8 cellular contexts compared by ENCODE assay signal in the genomic region with DNA sequence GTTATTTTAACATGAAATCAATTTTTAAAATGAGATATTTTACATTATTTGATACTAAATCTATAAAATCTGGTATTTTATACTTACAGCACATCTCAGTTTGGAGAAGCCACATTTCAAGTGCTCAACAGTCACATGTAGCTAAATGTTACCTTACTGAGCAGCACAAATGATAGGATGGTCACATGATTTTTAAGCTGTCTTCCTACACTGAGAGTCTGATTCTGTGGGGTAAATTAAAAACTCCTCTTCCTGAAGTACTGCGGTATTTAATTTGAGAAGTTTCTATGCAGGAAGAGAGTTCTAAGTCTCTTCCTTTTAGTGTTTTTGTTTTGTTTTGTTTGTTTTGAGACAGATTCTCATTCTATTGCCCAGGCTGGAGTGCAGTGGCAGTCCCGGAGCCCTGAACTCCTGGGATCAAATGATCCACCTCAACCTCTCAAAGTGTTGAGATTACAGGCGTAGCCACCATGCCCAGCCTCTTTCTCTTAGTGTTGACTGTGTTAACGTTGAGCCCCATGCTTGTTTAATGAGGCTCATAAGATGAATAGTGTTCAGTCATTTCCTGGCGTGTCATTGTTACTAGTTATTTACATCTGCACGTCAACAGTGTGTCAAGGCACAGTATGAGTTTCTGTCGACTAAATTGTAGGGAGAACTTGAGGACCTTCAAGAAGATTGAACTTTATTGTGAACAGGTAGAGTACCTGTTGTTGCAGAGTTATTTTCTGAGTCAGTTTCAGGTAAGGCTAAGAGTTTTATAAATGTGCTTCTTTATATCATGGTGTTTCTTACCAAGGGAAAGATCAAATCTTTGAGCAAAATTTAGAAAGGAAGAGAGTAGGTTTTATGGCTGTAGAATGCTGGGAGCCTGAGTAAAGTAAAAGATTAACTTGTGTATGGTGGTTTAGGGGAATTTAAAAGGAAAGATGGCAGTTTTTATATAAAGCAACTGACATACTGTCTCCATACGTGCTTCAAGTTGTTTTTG. TPM values are rescaled to one million over a fixed set of nuclear protein-coding genes. Genes with fewer than 3 reads are reported as not detected.
A peak's percentile ranks its signal among the peaks of the same experiment; 100 is the strongest.
DNase-seq lines count a peak whose midpoint lies in the region; ATAC-seq and TF ChIP-seq lines count a peak whose summit lies in the region.

No MANE protein-coding gene starts in this region.

- H3K36me3 ChIP-seq in esophagus (ENCODE audit: control insufficient read depth in 2 of 2, insufficient read depth in 2 of 2, low read length in 1 of 2) = no peaks in the 10 kb centered on the region

- H3K9me3 ChIP-seq in esophagus (ENCODE audit: control insufficient read depth in 2 of 2, insufficient read depth in 1 of 2, low read depth in 1 of 2, low read length in 1 of 2) = no peaks in the 10 kb centered on the region

- WGBS in esophagus, 2 donors = 45 to 55% methylated on average over 8 of the region's 8 CpGs

- peaks cover 55% of the 10 kb centered on the region for H3K4me1 Mint-ChIP-seq in stimulated activated naive CD8-positive, alpha-beta T cell treated with anti-CD3 and anti-CD28 coated beads, Interleukin-15, amount 100 ng/mL, for 72 hours

- H3K27me3 Mint-ChIP-seq in stimulated activated naive CD8-positive, alpha-beta T cell treated with anti-CD3 and anti-CD28 coated beads, Interleukin-15, amount 100 ng/mL, for 72 hours = no peaks in the 10 kb centered on the region

- H3K4me3 Mint-ChIP-seq in stimulated activated naive CD8-positive, alpha-beta T cell treated with anti-CD3 and anti-CD28 coated beads, Interleukin-15, amount 100 ng/mL, for 72 hours = peak overlapping the region; percentile 71 to 92

- peaks cover 3 to 4% of the 10 kb centered on the region in 2 donors for H3K4me1 ChIP-seq in esophagus (ENCODE audit: control insufficient read depth in 2 of 2, insufficient read depth in 2 of 2, low read length in 1 of 2)

- H3K9me3 Mint-ChIP-seq in stimulated activated naive CD8-positive, alpha-beta T cell treated with anti-CD3 and anti-CD28 coated beads, Interleukin-15, amount 100 ng/mL, for 72 hours = no peaks in the 10 kb centered on the region

- no peaks in the 10 kb centered on the region for H3K27me3 ChIP-seq in esophagus (ENCODE audit: control insufficient read depth in 1 of 2, insufficient read depth in 2 of 2, low read length in 2 of 2)

- peak overlapping the region; percentile 79 to 99 for H3K27ac Mint-ChIP-seq in stimulated activated naive CD8-positive, alpha-beta T cell treated with anti-CD3 and anti-CD28 coated beads, Interleukin-15, amount 100 ng/mL, for 72 hours

- DNase-seq in activated gamma-delta T cell treated with Interleukin-2 at 50 U/mL for 16 hours (peak; percentile 6), activated gamma-delta T cell (lab: John Stamatoyannopoulos, UW) (no peak), T-helper 2 cell (peak in 3 of 5 experiments; percentile 10 to 84 (median 27)), foreskin fibroblast (no peak), LoVo (ENCODE audit: low spot score) (no peak)
- DNase-seq in stimulated activated naive CD8-positive, alpha-beta T cell treated with anti-CD3 and anti-CD28 coated beads, Interleukin-15, amount 100 ng/mL, for 72 hours = peak; percentile 29 to 30

- TF ChIP-seq CTCF in foreskin fibroblast (IDR thresholded peaks at IDR 0.05; ENCODE audit: low read depth, low read length) = no peak

- H3K27ac ChIP-seq in esophagus (ENCODE audit: low read depth in 2 of 2, low read length in 1 of 2) = peak overlapping the region; percentile 54 to 70

- peak; percentile 47 for ATAC-seq in stimulated activated naive CD8-positive, alpha-beta T cell treated with anti-CD3 and anti-CD28 coated beads, Interleukin-15, amount 100 ng/mL, for 72 hours
- no peak for ATAC-seq in HG02884 (IDR thresholded peaks at IDR 0.05; ENCODE audit: unreplicated experiment)

- H3K4me3 ChIP-seq in esophagus (ENCODE audit: low read depth in 1 of 2, low read length in 2 of 2) (peak overlapping the region in 1 of 2 donors; percentile 35), foreskin fibroblast (ENCODE audit: low read depth in 1 of 2, low read length in 2 of 2) (no peak overlapping the region)

RNA-seq across cellular contexts. Expression of a gene that starts 3.3 kb away (rescaled TPM):
- polyA plus RNA-seq in esophagus = 10 to 100 TPM in 1 of 2 donors, 1 to 10 TPM in 1; 7.5 to 12.2 TPM

RNA-seq across cellular contexts. Expression of a gene that starts 3.5 kb away (rescaled TPM):
- 1 to 10 TPM; 2.1 to 8.6 TPM for polyA plus RNA-seq in esophagus

Comparison
In these comparisons a context has a peak if more than half of its experiments do, and no peak if none do; other contexts are left out.
1. DNase-seq: peak in activated gamma-delta T cell treated with Interleukin-2 at 50 U/mL for 16 hours (single experiment), T-helper 2 cell (3 of 5) and stimulated activated naive CD8-positive, alpha-beta T cell treated with anti-CD3 and anti-CD28 coated beads, Interleukin-15, amount 100 ng/mL, for 72 hours (2 of 2); none in activated gamma-delta T cell (single experiment), foreskin fibroblast (0 of 2) and LoVo (single experiment).